ENCODE assay signal across 17 cellular contexts in genomic region chr20:53382263-53382844, GRCh38.
DNase-seq lines count a peak whose midpoint lies in the region; ATAC-seq, FAIRE-seq and TF ChIP-seq lines count a peak whose summit lies in the region.
"Had no signal": no experiment of that assay in that cellular context is flagged by ENCODE, and none has a peak within 500 bp of the region (broad histone marks: within the 10 kb centered on the region; RNA-seq: fewer than 3 reads in every experiment).

No MANE protein-coding gene starts in this region.

- TF ChIP-seq CTCF in A673 (conservative IDR thresholded peaks at IDR 0.05; ENCODE audit: low read depth, low read length) (no peak; the same call in 1 of the 2 replicates), K562 (IDR thresholded peaks at IDR 0.05 in 2 of 3, conservative IDR thresholded peaks at IDR 0.05 in 1 of 3; ENCODE audit: insufficient read depth in 2 of 3, low read depth in 1 of 3, low read length in 3 of 3) (no peak), nephron (IDR thresholded peaks at IDR 0.05; ENCODE audit: unreplicated experiment in 3 of 3) (no peak)

- H3K27me3 ChIP-seq in A673 (replicated peaks; ENCODE audit: insufficient read depth, low read depth, low read length, poor library complexity) (no peaks in the 10 kb centered on the region), K562 (ENCODE audit: control insufficient read depth in 2 of 2, insufficient read depth in 2 of 2, low read length in 2 of 2) (peaks cover 0 to 30% of the 10 kb centered on the region in 2 experiments; a peak in 3 of 5 replicates)
- H3K27me3 ChIP-seq: SJSA1 had no signal

- H3K27ac ChIP-seq in A673 (ENCODE audit: low read depth, low read length, poor library complexity, severe bottlenecking): no peak overlapping the region
- no peak overlapping the region for H3K27ac ChIP-seq in K562 (ENCODE audit: extremely low read depth, low read depth, low read length)
- H3K27ac ChIP-seq: SJSA1 had no signal

- H3K9me3 Mint-ChIP-seq in activated naive CD4-positive, alpha-beta T cell treated with anti-CD3 and anti-CD28 coated beads, Interleukin-2, amount 50 U/mL, for 24 hours: no peaks in the 10 kb centered on the region
- no peaks in the 10 kb centered on the region for H3K9me3 Mint-ChIP-seq in activated naive CD4-positive, alpha-beta T cell treated with anti-CD3 and anti-CD28 coated beads, Interleukin-2, amount 10 ng/mL, durations not matched to agents 7 days and 5 days
- H3K9me3 Mint-ChIP-seq in nephron: no peaks in the 10 kb centered on the region

- BruUV-seq in A673 (replicated peaks; lab: Mats Ljungman, UMichigan): no TSS peak
- BruUV-seq in K562 (replicated peaks; lab: Mats Ljungman, UMichigan): no TSS peak

- peaks cover 24% of the 10 kb centered on the region for H3K4me1 Mint-ChIP-seq in activated naive CD4-positive, alpha-beta T cell treated with anti-CD3 and anti-CD28 coated beads, Interleukin-2, amount 50 U/mL, for 24 hours
- no peaks in the 10 kb centered on the region for H3K4me1 Mint-ChIP-seq in activated naive CD4-positive, alpha-beta T cell treated with anti-CD3 and anti-CD28 coated beads, Interleukin-2, amount 10 ng/mL, durations not matched to agents 7 days and 5 days
- H3K4me1 Mint-ChIP-seq in nephron: peaks cover 55% of the 10 kb centered on the region

- no peak overlapping the region for H3K4me3 Mint-ChIP-seq in activated naive CD4-positive, alpha-beta T cell treated with anti-CD3 and anti-CD28 coated beads, Interleukin-2, amount 50 U/mL, for 24 hours
- no peak overlapping the region for H3K4me3 Mint-ChIP-seq in activated naive CD4-positive, alpha-beta T cell treated with anti-CD3 and anti-CD28 coated beads, Interleukin-2, amount 10 ng/mL, durations not matched to agents 7 days and 5 days
- H3K4me3 Mint-ChIP-seq in nephron: no peak overlapping the region

- no peak for DNase-seq in activated naive CD4-positive, alpha-beta T cell treated with anti-CD3 and anti-CD28 coated beads, Interleukin-2, amount 10 ng/mL, durations not matched to agents 7 days and 5 days
- DNase-seq in A673 (ENCODE audit: low spot score): peak; percentile 68
- DNase-seq in K562 (ENCODE audit: extremely low read depth in 1 of 4, low spot score in 3 of 4): no peak
- DNase-seq in H54 (ENCODE audit: insufficient read length, low spot score): no peak
- DNase-seq: EL; NCI-H1092; NCI-H1436 treated with DMSO at 0.1 percent for 48 hours; NCI-H2029; NCI-H2227 treated with DMSO at 0.1 percent for 48 hours; NCI-H524; NCI-H774; NK-92 treated with Interleukin-12 subunit alpha and Interleukin-12 subunit beta, amount 100 ng/mL, for 24 hours had no signal

- no peak for TF ChIP-seq POLR2A in K562 (conservative IDR thresholded peaks at IDR 0.05)
- TF ChIP-seq POLR2A in H54 (IDR thresholded peaks at IDR 0.05; ENCODE audit: low read depth, low read length): no peak

- CTCF ChIA-PET in activated naive CD4-positive, alpha-beta T cell treated with anti-CD3 and anti-CD28 coated beads, Interleukin-2, amount 10 ng/mL, durations not matched to agents 7 days and 5 days (lab: Charles Lee): no interaction called here
- CTCF ChIA-PET in A673 (lab: Charles Lee): no interaction called here
- CTCF ChIA-PET in K562 (lab: Yijun Ruan, JAX; ENCODE audit: low intra/inter-chr PET ratio): no interaction called here

- H3K4me3 ChIP-seq in A673 (ENCODE audit: low read depth, low read length, poor library complexity, severe bottlenecking) (no peak overlapping the region), K562 (no peak overlapping the region)
- H3K4me3 ChIP-seq: SJSA1 had no signal

- no peaks in the 10 kb centered on the region for H3K27me3 Mint-ChIP-seq in activated naive CD4-positive, alpha-beta T cell treated with anti-CD3 and anti-CD28 coated beads, Interleukin-2, amount 50 U/mL, for 24 hours
- H3K27me3 Mint-ChIP-seq in activated naive CD4-positive, alpha-beta T cell treated with anti-CD3 and anti-CD28 coated beads, Interleukin-2, amount 10 ng/mL, durations not matched to agents 7 days and 5 days: no peaks in the 10 kb centered on the region
- peaks cover 3% of the 10 kb centered on the region for H3K27me3 Mint-ChIP-seq in nephron (ENCODE audit: low read depth)

- no peaks in the 10 kb centered on the region for H3K9me3 ChIP-seq in A673 (ENCODE audit: low read depth, low read length, poor library complexity, severe bottlenecking)
- H3K9me3 ChIP-seq in K562 (replicated peaks; ENCODE audit: control insufficient read depth, insufficient read depth, low read depth, low read length): no peaks in the 10 kb centered on the region
- H3K9me3 ChIP-seq: SJSA1 had no signal

- FAIRE-seq in K562 (lab: Jason Lieb, UNC) (no peak), H54 (lab: Jason Lieb, UNC) (no peak)

- H2AFZ ChIP-seq in K562 (ENCODE audit: low read depth, low read length): 0 out of 2 replicates have a peak overlapping the region, but pooled peaks have one; percentile 8

- no peak for TF ChIP-seq RAD21 in K562 (CRISPR knock-in tag; conservative IDR thresholded peaks at IDR 0.05 in 1 of 2, IDR thresholded peaks at IDR 0.05 in 1 of 2)

- H3K9me1 ChIP-seq in K562 (ENCODE audit: control insufficient read depth, insufficient read depth, low read length): no peaks in the 10 kb centered on the region

- POLR2A ChIA-PET in A673 (lab: Charles Lee; ENCODE audit: low non-redundant PET) (no interaction called here), K562 (lab: Yijun Ruan, JAX) (interaction anchor here (0.6 to 0.8 kb wide), 3 partner anchors 50 to 104 kb away, joined by 3 to 4 read pairs (median 3); no protein-coding TSS in a partner anchor)

- peak overlapping the region; percentile 49 for H3K27ac Mint-ChIP-seq in activated naive CD4-positive, alpha-beta T cell treated with anti-CD3 and anti-CD28 coated beads, Interleukin-2, amount 50 U/mL, for 24 hours
- no peak overlapping the region for H3K27ac Mint-ChIP-seq in activated naive CD4-positive, alpha-beta T cell treated with anti-CD3 and anti-CD28 coated beads, Interleukin-2, amount 10 ng/mL, durations not matched to agents 7 days and 5 days
- peak overlapping the region; percentile 83 for H3K27ac Mint-ChIP-seq in nephron

- no peaks in the 10 kb centered on the region for H3K79me2 ChIP-seq in K562 (ENCODE audit: control insufficient read depth, insufficient read depth, low read length)

- H3K36me3 ChIP-seq in A673 (ENCODE audit: insufficient read depth, low read length, poor library complexity, severe bottlenecking): no peaks in the 10 kb centered on the region
- H3K36me3 ChIP-seq in K562 (ENCODE audit: control insufficient read depth, insufficient read depth, low read length): no peaks in the 10 kb centered on the region
- H3K36me3 ChIP-seq: SJSA1 had no signal

- peaks cover 20% of the 10 kb centered on the region for H3K4me1 ChIP-seq in A673 (ENCODE audit: insufficient read depth, low read length, poor library complexity, severe bottlenecking)
- no peaks in the 10 kb centered on the region; a peak in 1 of 5 replicates for H3K4me1 ChIP-seq in K562 (replicated peaks in 1 of 2; ENCODE audit: control insufficient read depth in 2 of 2, insufficient read depth in 2 of 2, low read length in 2 of 2)
- H3K4me1 ChIP-seq: SJSA1 had no signal

- in situ Hi-C loops in K562 (cut with MboI): no loop called here

- intact Hi-C loops in A673 (cut with micrococcal nuclease; ENCODE audit: unreplicated experiment): no loop called here
- intact Hi-C loops in K562 (cut with micrococcal nuclease): no loop called here

- no peak for ATAC-seq in K562
- no peak for ATAC-seq in HG02798 (IDR thresholded peaks at IDR 0.05; ENCODE audit: poor library complexity, unreplicated experiment)
- ATAC-seq: Panc1 had no signal

- peaks cover 5% of the 10 kb centered on the region for H3K36me3 Mint-ChIP-seq in activated naive CD4-positive, alpha-beta T cell treated with anti-CD3 and anti-CD28 coated beads, Interleukin-2, amount 50 U/mL, for 24 hours
- H3K36me3 Mint-ChIP-seq in activated naive CD4-positive, alpha-beta T cell treated with anti-CD3 and anti-CD28 coated beads, Interleukin-2, amount 10 ng/mL, durations not matched to agents 7 days and 5 days: no peaks in the 10 kb centered on the region
- peaks cover under 1% of the 10 kb centered on the region for H3K36me3 Mint-ChIP-seq in nephron (ENCODE audit: low read depth)

- 16% methylated on average over 7 of the region's 7 CpGs for WGBS in K562 (ENCODE audit: insufficient coverage, low coverage, missing lambda C conversion rate)

- TF ChIP-seq EP300 in K562 (IDR thresholded peaks at IDR 0.05; ENCODE audit: low read length): no peak

- H3K9ac ChIP-seq in K562 (ENCODE audit: insufficient read depth in 1 of 2, low read depth in 2 of 2, low read length in 2 of 2): no peak overlapping the region

- H4K20me1 ChIP-seq in K562 (replicated peaks; ENCODE audit: control insufficient read depth, insufficient read depth, low read length): no peaks in the 10 kb centered on the region

- H3K4me2 ChIP-seq in K562 (ENCODE audit: insufficient read depth, low read length): no peak overlapping the region; the same call in 1 of the 2 replicates

TF ChIP-seq in K562, 482 proteins besides CTCF, POLR2A, EP300 and RAD21 (continues in another document):
- no peak for TF ChIP-seq ELF4 (CRISPR knock-in tag; IDR thresholded peaks at IDR 0.05)
